23 cellular contexts compared by ENCODE assay signal in the genomic region with DNA sequence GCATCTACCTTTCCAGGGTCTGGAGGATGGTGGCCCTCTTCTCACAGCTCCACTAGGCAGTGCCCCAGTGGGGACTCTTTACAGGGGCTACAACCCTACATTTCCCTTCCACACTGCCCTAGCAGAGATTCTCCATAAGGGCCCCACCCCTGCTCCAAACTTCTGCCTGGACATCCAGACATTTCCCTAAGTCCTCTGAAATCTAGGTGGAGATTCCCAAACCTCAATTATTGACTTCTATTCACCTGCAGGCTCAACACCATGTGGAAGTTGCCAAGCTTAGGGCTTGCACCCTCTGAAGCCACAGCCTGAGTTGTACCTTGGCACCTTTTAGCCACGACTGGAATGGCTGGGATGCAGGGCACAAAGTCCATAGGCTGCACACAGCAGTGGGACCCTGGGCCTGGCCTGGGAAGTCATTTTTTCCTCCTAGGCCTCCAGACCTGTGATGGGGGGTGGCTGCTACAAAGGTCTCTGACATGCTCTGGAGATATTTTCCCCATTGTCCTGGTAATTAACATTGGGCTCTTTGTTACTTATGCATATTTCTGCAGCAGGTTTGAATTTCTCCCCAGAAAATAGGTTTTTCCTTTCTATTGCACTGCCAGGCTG. TPM values are rescaled to one million over a fixed set of nuclear protein-coding genes. Genes with fewer than 3 reads are reported as not detected.
DNase-seq lines count a peak whose midpoint lies in the region; ATAC-seq, FAIRE-seq and TF ChIP-seq lines count a peak whose summit lies in the region.
"Had no signal": no experiment of that assay in that cellular context is flagged by ENCODE, and none has a peak within 500 bp of the region (broad histone marks: within the 10 kb centered on the region; RNA-seq: fewer than 3 reads in every experiment).

No MANE protein-coding gene starts in this region.

- H3K4me3 ChIP-seq in GM12878 (no peak overlapping the region), esophagus muscularis mucosa (no peak overlapping the region), right cardiac atrium (ENCODE audit: low read length) (no peak overlapping the region)
- H3K4me3 ChIP-seq: GM23338 had no signal

- no peaks in the 10 kb centered on the region for H3K79me2 ChIP-seq in GM12878 (ENCODE audit: control insufficient read depth, insufficient read depth, low read length)

- WGBS in GM12878 (ENCODE audit: insufficient coverage, insufficient replicate concordance, low lambda C conversion rate, missing lambda C conversion rate), result 0% methylated on average over 1 of the region's 1 CpG
- 78% methylated on average over 1 of the region's 1 CpG for WGBS in esophagus muscularis mucosa
- 90% methylated on average over 1 of the region's 1 CpG for whole genome bisulfite sequencing in right cardiac atrium

- RAD21 ChIA-PET in GM12878 (lab: Charles Lee; ENCODE audit: unreplicated experiment), result no interaction called here

- H3K4me1 ChIP-seq in GM12878 (ENCODE audit: control insufficient read depth, insufficient read depth, low read length) (no peaks in the 10 kb centered on the region), esophagus muscularis mucosa (no peaks in the 10 kb centered on the region), right cardiac atrium (ENCODE audit: control insufficient read depth, insufficient read depth, low read length) (no peaks in the 10 kb centered on the region)
- H3K4me1 ChIP-seq: BE2C; BLaER1 treated with 17β-estradiol and CSF1 and Interleukin-3, amounts not matched to agents 10 nM and 100 nM had no signal

- peak; percentile 27 for DNase-seq in DMS 273 (lab: John Stamatoyannopoulos, UW; ENCODE audit: unreplicated experiment)
- DNase-seq in DMS 273 treated with DMSO at 0.1 percent for 48 hours (lab: John Stamatoyannopoulos, UW), result no peak
- DNase-seq in GM12878 (ENCODE audit: low read depth, low spot score), result no peak
- DNase-seq in esophagus muscularis mucosa (ENCODE audit: extremely low spot score), result peak; percentile 47
- no peak for DNase-seq in right cardiac atrium
- DNase-seq in stimulated activated CD4-positive, alpha-beta T cell treated with anti-CD3 and anti-CD28 coated beads, Interleukin-1b, Interleukin-23, amount 100 ng/mL, for 48 hours, result no peak
- DNase-seq: ACHN; AML-193; BE2C; Calu3; CD4-positive, alpha-beta T cell; CD8-positive, alpha-beta memory T cell; DND-41; H9; HFFc6 had no signal

- no peak overlapping the region for H2AFZ ChIP-seq in GM12878 (ENCODE audit: control insufficient read depth, low read depth, low read length)
- H2AFZ ChIP-seq: GM23338 had no signal

- no peak for TF ChIP-seq POLR2A in GM12878 (IDR thresholded peaks at IDR 0.05; ENCODE audit: low read depth, low read length)
- TF ChIP-seq POLR2A in esophagus muscularis mucosa (IDR thresholded peaks at IDR 0.05; ENCODE audit: low read depth), result no peak

- intact Hi-C loops in GM12878 (cut with micrococcal nuclease; ENCODE audit: unreplicated experiment) (no loop called here), esophagus muscularis mucosa (cut with DNase I) (no loop called here), right cardiac atrium (cut with DNase I) (no loop called here)

- H4K20me1 ChIP-seq in GM12878 (ENCODE audit: control insufficient read depth, insufficient read depth), result no peaks in the 10 kb centered on the region
- H4K20me1 ChIP-seq: BLaER1 treated with 17β-estradiol and CSF1 and Interleukin-3, amounts not matched to agents 10 nM and 100 nM had no signal

- FAIRE-seq in GM12878 (lab: Jason Lieb, UNC), result no peak
- FAIRE-seq: A204.1, G401.6, GM19239 had no signal

- SMC1A ChIA-PET in GM12878 (lab: Charles Lee; ENCODE audit: uncharacterized antibody, unreplicated experiment), result interaction anchor here (1.2 kb wide), 1 partner anchor 94 kb away, joined by 3 read pairs; no protein-coding TSS in a partner anchor

- H3K27ac ChIP-seq in GM12878 (ENCODE audit: control insufficient read depth, insufficient read depth) (no peak overlapping the region), esophagus muscularis mucosa (replicated peaks in 1 of 4) (no peak overlapping the region), right cardiac atrium (ENCODE audit: low read length) (no peak overlapping the region)
- H3K27ac ChIP-seq: 22Rv1; BLaER1 treated with 17β-estradiol and CSF1 and Interleukin-3, amounts not matched to agents 10 nM and 100 nM had no signal

- BruUV-seq in GM12878 (replicated peaks; lab: Mats Ljungman, UMichigan), result no TSS peak

- H3K9me3 ChIP-seq in GM12878 (replicated peaks; ENCODE audit: control insufficient read depth, insufficient read depth, low read length) (peaks cover 11% of the 10 kb centered on the region; the same call in 2 of the 3 replicates), esophagus muscularis mucosa (peaks cover 0 to 3% (median under 1%) of the 10 kb centered on the region in 4 donors), right cardiac atrium (ENCODE audit: control insufficient read depth, low read length) (peaks cover 7% of the 10 kb centered on the region)
- H3K9me3 ChIP-seq: BE2C had no signal

- TF ChIP-seq CTCF in GM12878 (IDR thresholded peaks at IDR 0.05 in 2 of 3, conservative IDR thresholded peaks at IDR 0.05 in 1 of 3; ENCODE audit: control insufficient read depth in 2 of 3, extremely low read depth in 1 of 3, insufficient read depth in 1 of 3, low read depth in 3 of 3, low read length in 3 of 3) (no peak), esophagus muscularis mucosa (IDR thresholded peaks at IDR 0.05) (no peak)

- POLR2A ChIA-PET in GM12878 (lab: Charles Lee), result no interaction called here

- H3K9ac ChIP-seq in GM12878 (ENCODE audit: control insufficient read depth, insufficient read depth, low read length), result no peak overlapping the region
- H3K9ac ChIP-seq: BLaER1 treated with 17β-estradiol and CSF1 and Interleukin-3, amounts not matched to agents 10 nM and 100 nM had no signal

- no peaks in the 10 kb centered on the region for H3K27me3 ChIP-seq in GM12878 (replicated peaks in 1 of 2; ENCODE audit: control insufficient read depth in 2 of 2, insufficient read depth in 2 of 2, low read length in 1 of 2)
- no peaks in the 10 kb centered on the region for H3K27me3 ChIP-seq in esophagus muscularis mucosa
- H3K27me3 ChIP-seq in right cardiac atrium (ENCODE audit: control insufficient read depth, insufficient read depth), result no peaks in the 10 kb centered on the region
- H3K27me3 ChIP-seq: BE2C; BLaER1 treated with 17β-estradiol and CSF1 and Interleukin-3, amounts not matched to agents 10 nM and 100 nM had no signal

- no peak overlapping the region for H3K4me2 ChIP-seq in GM12878 (ENCODE audit: control insufficient read depth, insufficient read depth)
- H3K4me2 ChIP-seq: BLaER1 treated with 17β-estradiol and CSF1 and Interleukin-3, amounts not matched to agents 10 nM and 100 nM; GM23338 had no signal

- ATAC-seq in GM12878 (no peak), right cardiac atrium (no peak), GM19351 (IDR thresholded peaks at IDR 0.05; ENCODE audit: unreplicated experiment) (no peak)
- ATAC-seq: GM23338, HCT116 had no signal

- TF ChIP-seq RAD21 in GM12878 (IDR thresholded peaks at IDR 0.05; ENCODE audit: insufficient read depth, low read depth, low read length), result no peak

- TF ChIP-seq EP300 in GM12878 (IDR thresholded peaks at IDR 0.05; ENCODE audit: borderline replicate concordance in 1 of 2, control insufficient read depth in 1 of 2, low read depth in 2 of 2, low read length in 2 of 2) (no peak), esophagus muscularis mucosa (IDR thresholded peaks at IDR 0.05) (no peak)

- CTCF ChIA-PET in GM12878 (lab: Yijun Ruan, JAX), result no interaction called here

- no peaks in the 10 kb centered on the region for H3K36me3 ChIP-seq in GM12878 (ENCODE audit: control insufficient read depth in 2 of 2, insufficient read depth in 2 of 2, low read length in 1 of 2)
- no peaks in the 10 kb centered on the region for H3K36me3 ChIP-seq in esophagus muscularis mucosa
- H3K36me3 ChIP-seq: BE2C had no signal

- in situ Hi-C loops in GM12878 (cut with MboI), result no loop called here

TF ChIP-seq in GM12878, 131 proteins besides CTCF, POLR2A, EP300 and RAD21:
- TF ChIP-seq CBX5 (IDR thresholded peaks at IDR 0.05; ENCODE audit: low read depth) (0 out of 2 replicates have a peak, but pooled peaks have one; percentile 28), CEBPB (IDR thresholded peaks at IDR 0.05; ENCODE audit: borderline replicate concordance in 1 of 2, low read depth in 2 of 2, low read length in 2 of 2) (no peak)

RNA-seq across cellular contexts. Expression of a gene that starts 53.7 kb away (rescaled TPM):
- 208 and 222 TPM in 2 replicates for total RNA-seq in GM12878 (2013; cell fraction: nucleolus; rRNA removed)
- 11.0 and 12.0 TPM in 2 replicates for total RNA-seq in GM12878 (2014; rRNA removed)
- 10.7 and 12.0 TPM in 2 replicates for total RNA-seq in GM12878 (2014; rRNA removed; fragmentation: Illumina TruSeq; extraction: Trizol)
- 9.7 and 11.4 TPM in 2 replicates for total RNA-seq in GM12878 (2021)
- 3.8 TPM for polyA plus RNA-seq in GM12878 (2011; ENCODE audit: low read depth)
- polyA plus RNA-seq in GM12878 (2011; rRNA removed), result 60.9 and 76.3 TPM in 2 replicates
- polyA plus RNA-seq in GM12878 (2011; cell fraction: cytosol; rRNA removed), result 31.9 and 36.9 TPM in 2 replicates
- polyA plus RNA-seq in GM12878 (2011; cell fraction: nucleus; rRNA removed), result 55.5 and 60.3 TPM in 2 replicates
- 4.4 and 5.5 TPM in 2 replicates for polyA plus RNA-seq in GM12878 (2012)
- 11.3 and 13.5 TPM in 2 replicates for polyA plus RNA-seq in GM12878 (2014; fragmentation: Illumina TruSeq; extraction: Trizol)
- 1 to 10 TPM; 5.6 to 7.5 TPM for polyA plus RNA-seq in GM12878 (2014; fragmentation: Nextera tagmentation; extraction: Ambion mirVana)
- 8.4 and 9.6 TPM in 2 replicates for polyA plus RNA-seq in GM12878 (2014; rRNA removed)
- 1 to 10 TPM; 5.2 to 6.3 TPM for polyA plus RNA-seq in GM12878 (2016; fragmentation: Nextera tagmentation; extraction: Ambion mirVana)
- polyA minus RNA-seq in GM12878 (2011; rRNA and poly(A)+ RNA removed), result 62.2 and 83.2 TPM in 2 replicates
- 13.5 and 18.3 TPM in 2 replicates for polyA minus RNA-seq in GM12878 (2011; cell fraction: cytosol; rRNA and poly(A)+ RNA removed)
- 42.6 and 63.8 TPM in 2 replicates for polyA minus RNA-seq in GM12878 (2011; cell fraction: nucleus; rRNA and poly(A)+ RNA removed)
- total RNA-seq in esophagus muscularis mucosa, result 10 to 100 TPM; 11.3 to 21.6 (median 19.4) TPM
- total RNA-seq in right cardiac atrium, result 10 to 100 TPM in 2 of 4 donors, 1 to 10 TPM in 2; 8.7 to 14.0 (median 9.7) TPM
- polyA plus RNA-seq in right cardiac atrium, result 5.4 TPM

Comparison
In these comparisons a context has a peak if more than half of its experiments do, and no peak if none do; other contexts are left out.
1. DNase-seq: peak in DMS 273 (single experiment) and esophagus muscularis mucosa (single experiment); none in DMS 273 treated with DMSO at 0.1 percent for 48 hours (single experiment), GM12878 (single experiment), right cardiac atrium (0 of 3) and stimulated activated CD4-positive, alpha-beta T cell treated with anti-CD3 and anti-CD28 coated beads, Interleukin-1b, Interleukin-23, amount 100 ng/mL, for 48 hours (single experiment).